In genomic region chr15:42490743-42491539, GRCh38 we compare ENCODE assay signal across 8 cellular contexts. TPM values are rescaled to one million over a fixed set of nuclear protein-coding genes. Genes with fewer than 3 reads are reported as not detected.
DNase-seq lines count a peak whose midpoint lies in the region; ATAC-seq, FAIRE-seq and TF ChIP-seq lines count a peak whose summit lies in the region.

Gene ZNF106 (minus strand): TSS chr15:42491141. CDS start chr15:42472289, 18,852 bp downstream.

- H3K4me1 ChIP-seq in smooth muscle cell (ENCODE audit: low read depth), result peaks cover 18% of the 10 kb centered on the region

- peaks cover 16% of the 10 kb centered on the region for H3F3A ChIP-seq in smooth muscle cell (ENCODE audit: low read depth)

- peak within 1 kb of the TSS; percentile 100 for H3K27ac ChIP-seq in smooth muscle cell (ENCODE audit: low read depth)

- H3K9ac ChIP-seq in smooth muscle cell (ENCODE audit: low read depth), result peak within 1 kb of the TSS; percentile 99

- H4K20me1 ChIP-seq in smooth muscle cell (ENCODE audit: low read depth), result peaks cover 16% of the 10 kb centered on the region

- peaks cover 61% of the 10 kb centered on the region for H3K4me1 Mint-ChIP-seq in activated B cell treated with CpG ODN at 0.5 μM for 24 hours
- H3K4me1 Mint-ChIP-seq in immature natural killer cell, result peaks cover 43 to 47% of the 10 kb centered on the region in 2 donors

- H3K9me3 Mint-ChIP-seq in activated B cell treated with CpG ODN at 0.5 μM for 24 hours (no peaks in the 10 kb centered on the region), immature natural killer cell (no peaks in the 10 kb centered on the region)

- H3K27ac Mint-ChIP-seq in activated B cell treated with CpG ODN at 0.5 μM for 24 hours (peak within 1 kb of the TSS; percentile 99), immature natural killer cell (peak within 1 kb of the TSS; percentile 97 to 100 (median 98))

- CTCF ChIA-PET in activated B cell treated with CpG ODN at 0.5 μM for 24 hours (lab: Charles Lee), result interaction anchor here (1.2 to 3.2 kb wide), 3 partner anchors 9 to 19 kb away, joined by 4 to 9 read pairs (median 5); no protein-coding TSS in a partner anchor

- peak; percentile 79 for TF ChIP-seq POLR2A in GM12892 (IDR thresholded peaks at IDR 0.05; ENCODE audit: low read depth, low read length)

- no peak for TF ChIP-seq CTCF in activated B cell treated with CpG ODN at 0.5 μM for 24 hours (IDR thresholded peaks at IDR 0.05)
- TF ChIP-seq CTCF in cardiac fibroblast (IDR thresholded peaks at IDR 0.05; ENCODE audit: low read depth, low read length), result no peak
- no peak for TF ChIP-seq CTCF in smooth muscle cell (IDR thresholded peaks at IDR 0.05; ENCODE audit: borderline replicate concordance, insufficient read depth, poor library complexity, severe bottlenecking)

- H3K9me3 ChIP-seq in smooth muscle cell (replicated peaks; ENCODE audit: low read depth), result no peaks in the 10 kb centered on the region

- 2% methylated on average over 48 of the region's 49 CpGs for whole genome bisulfite sequencing in smooth muscle cell (ENCODE audit: low lambda C conversion rate)

- ATAC-seq in HG03139 (IDR thresholded peaks at IDR 0.05; ENCODE audit: unreplicated experiment), result peak; percentile 49
- peak; percentile 61 for ATAC-seq in activated B cell treated with CpG ODN at 0.5 μM for 24 hours (ENCODE audit: low read depth)
- ATAC-seq in HG03095 (IDR thresholded peaks at IDR 0.05; ENCODE audit: unreplicated experiment), result no peak

- peak; percentile 83 for DNase-seq in GM12892 (ENCODE audit: insufficient read length)
- peak; percentile 86 for DNase-seq in NCI-H345 (lab: John Stamatoyannopoulos, UW)
- peak; percentile 90 for DNase-seq in activated B cell treated with CpG ODN at 0.5 μM for 24 hours
- peak; percentile 93 to 94 for DNase-seq in cardiac fibroblast (ENCODE audit: low read depth in 2 of 2)
- peak; percentile 93 to 95 (median 94) for DNase-seq in immature natural killer cell
- peak; percentile 78 for DNase-seq in smooth muscle cell (lab: John Stamatoyannopoulos, UW; ENCODE audit: unreplicated experiment)

- POLR2A ChIA-PET in activated B cell treated with CpG ODN at 0.5 μM for 24 hours (lab: Charles Lee), result interaction anchor here (0.5 to 3.0 kb wide), 20 partner anchors 9 to 1797 kb away, joined by 3 to 50 read pairs (median 5); partner anchors contain the start of genes CHAC1, GANC, HAUS2 and LRRC57

- peaks cover 26% of the 10 kb centered on the region for H3K36me3 Mint-ChIP-seq in activated B cell treated with CpG ODN at 0.5 μM for 24 hours (ENCODE audit: low read depth)
- H3K36me3 Mint-ChIP-seq in immature natural killer cell, result no peaks in the 10 kb centered on the region

- peak; percentile 98 for FAIRE-seq in GM12892 (lab: Jason Lieb, UNC)

- H2AFZ ChIP-seq in smooth muscle cell (ENCODE audit: low read depth), result peak within 1 kb of the TSS; percentile 98

- H3K27me3 ChIP-seq in smooth muscle cell (ENCODE audit: low read depth), result no peaks in the 10 kb centered on the region

- peak within 1 kb of the TSS; percentile 100 for H3K4me2 ChIP-seq in smooth muscle cell

- H3K27me3 Mint-ChIP-seq in activated B cell treated with CpG ODN at 0.5 μM for 24 hours (no peaks in the 10 kb centered on the region), immature natural killer cell (ENCODE audit: low read depth in 3 of 3) (peaks cover 6 to 12% (median 10%) of the 10 kb centered on the region in 3 donors)

- peaks cover 52% of the 10 kb centered on the region for H3K79me2 ChIP-seq in smooth muscle cell (ENCODE audit: low read depth)

- H3K4me3 Mint-ChIP-seq in activated B cell treated with CpG ODN at 0.5 μM for 24 hours (peak within 1 kb of the TSS; percentile 98), immature natural killer cell (peak within 1 kb of the TSS; percentile 96 to 99 (median 98))

- peak within 1 kb of the TSS; percentile 97 for H3K4me3 ChIP-seq in cardiac fibroblast (replicated peaks in 1 of 2; ENCODE audit: low read depth in 2 of 2, low read length in 2 of 2)
- H3K4me3 ChIP-seq in smooth muscle cell, result peak within 1 kb of the TSS; percentile 75

- H3K36me3 ChIP-seq in smooth muscle cell (ENCODE audit: low read depth), result no peaks in the 10 kb centered on the region

- intact Hi-C loops in activated B cell treated with CpG ODN at 0.5 μM for 24 hours (cut with micrococcal nuclease), result loop anchor here (1.0 to 10.0 kb wide), 7 partner anchors 12 to 1374 kb away; partner anchors contain the start of genes EHD4, INO80, STARD9 and TTBK2

RNA-seq across cellular contexts. Expression of gene ZNF106, which starts in this region (rescaled TPM):
- 27.6 TPM for polyA plus RNA-seq in GM12892 (2012; ENCODE audit: missing spikeins)
- 46.6 and 46.9 TPM in 2 replicates for total RNA-seq in activated B cell treated with CpG ODN at 0.5 μM for 24 hours
- polyA plus RNA-seq in immature natural killer cell, result 10 to 100 TPM; 20.3 to 65.5 (median 21.7) TPM
- 27.2 and 57.9 TPM in 2 replicates for total RNA-seq in smooth muscle cell
- 24.5 and 35.7 TPM in 2 replicates for polyA plus RNA-seq in smooth muscle cell
